ENCODE assay signal across 16 cellular contexts in the genomic region with DNA sequence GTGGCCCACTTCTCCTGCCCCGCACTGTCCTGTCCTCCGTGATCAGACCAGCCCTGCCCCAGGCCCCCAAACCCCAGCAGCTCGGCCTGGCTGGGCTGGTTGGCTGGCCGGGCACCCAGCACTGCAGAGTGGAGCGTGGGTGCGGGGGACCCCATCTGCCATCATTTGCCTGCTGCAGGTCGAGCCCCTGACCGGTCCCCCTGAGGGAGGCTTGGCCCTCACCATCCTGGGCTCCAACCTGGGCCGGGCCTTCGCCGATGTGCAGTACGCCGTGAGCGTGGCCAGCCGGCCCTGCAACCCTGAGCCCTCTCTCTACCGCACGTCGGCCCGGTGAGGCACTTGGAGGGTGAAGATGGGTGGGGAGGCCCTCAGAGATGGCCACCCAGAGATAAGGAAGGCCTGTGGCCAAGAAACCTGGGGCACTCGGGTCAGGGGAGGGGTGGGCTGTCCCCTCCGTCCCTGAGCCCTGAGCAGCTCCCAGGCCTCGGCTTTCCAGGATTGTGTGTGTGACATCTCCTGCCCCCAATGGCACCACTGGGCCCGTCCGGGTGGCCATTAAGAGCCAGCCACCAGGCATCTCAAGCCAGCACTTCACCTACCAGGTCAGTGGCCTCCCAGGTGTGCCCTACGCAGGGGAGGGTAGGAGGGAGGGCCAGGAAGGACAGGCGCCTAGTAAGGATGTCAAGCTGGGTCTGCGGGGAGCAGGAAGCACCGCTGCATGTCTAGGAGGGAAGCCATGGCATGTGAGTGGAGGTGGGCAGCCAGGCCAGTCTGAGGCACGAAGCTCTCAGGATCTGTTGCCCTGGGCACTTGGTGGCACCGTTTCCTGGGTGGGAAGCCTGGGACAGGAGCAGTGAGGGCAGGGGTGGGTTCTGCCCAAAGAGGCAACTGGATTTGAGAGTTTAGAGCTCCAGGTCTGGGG. TPM values are rescaled to one million over a fixed set of nuclear protein-coding genes. Genes with fewer than 3 reads are reported as not detected.
"Had no signal": no experiment of that assay in that cellular context is flagged by ENCODE, and none has a peak within 500 bp of the region (broad histone marks: within the 10 kb centered on the region; RNA-seq: fewer than 3 reads in every experiment).

No MANE protein-coding gene starts in this region.

- H3K4me1 ChIP-seq: gastrocnemius medialis, prostate gland, testis had no signal

- H3K36me3 Mint-ChIP-seq: naive thymus-derived CD8-positive, alpha-beta T cell had no signal

- DNase-seq: activated CD8-positive, alpha-beta T cell treated with anti-CD3 and anti-CD28 coated beads, Interleukin-2, amount 10 ng/mL, durations not matched to agents 7 days and 5 days; activated naive CD4-positive, alpha-beta T cell treated with anti-CD3 and anti-CD28 coated beads, Interleukin-2, amount 50 U/mL, for 16 hours; activated T-cell treated with anti-CD3 and anti-CD28 coated beads for 4 hours; islet precursor cell; mammary epithelial cell; naive thymus-derived CD8-positive, alpha-beta T cell; occipital lobe; stomach; testis had no signal

- H3K27ac ChIP-seq: gastrocnemius medialis, prostate gland, stomach, testis, upper lobe of left lung had no signal

- H3K9me3 Mint-ChIP-seq: naive thymus-derived CD8-positive, alpha-beta T cell; T-helper 1 cell treated with Interleukin-12 subunit alpha and Interleukin-12 subunit beta and Interleukin-4 antibody, amounts not matched to agents 30 μg/mL and 1 μg/mL, for 36 hours had no signal

- ATAC-seq: activated CD8-positive, alpha-beta T cell treated with anti-CD3 and anti-CD28 coated beads, Interleukin-2, amount 10 ng/mL, durations not matched to agents 7 days and 5 days; gastrocnemius medialis; left lobe of liver; naive thymus-derived CD8-positive, alpha-beta T cell; right cardiac atrium had no signal

- H3K27me3 ChIP-seq: gastrocnemius medialis, stomach, testis, upper lobe of left lung had no signal

- H3K4me3 Mint-ChIP-seq: activated CD8-positive, alpha-beta T cell treated with anti-CD3 and anti-CD28 coated beads, Interleukin-2, amount 10 ng/mL, durations not matched to agents 7 days and 5 days; naive thymus-derived CD8-positive, alpha-beta T cell; T-helper 1 cell treated with Interleukin-12 subunit alpha and Interleukin-12 subunit beta and Interleukin-4 antibody, amounts not matched to agents 30 μg/mL and 1 μg/mL, for 36 hours had no signal

- H3K4me3 ChIP-seq: gastrocnemius medialis, prostate gland, smooth muscle cell, stomach, testis, upper lobe of left lung had no signal

- H3K36me3 ChIP-seq: gastrocnemius medialis, prostate gland, upper lobe of left lung had no signal

- H3K9me3 ChIP-seq: gastrocnemius medialis, prostate gland, stomach, testis, upper lobe of left lung had no signal

- H3K27ac Mint-ChIP-seq: activated CD8-positive, alpha-beta T cell treated with anti-CD3 and anti-CD28 coated beads, Interleukin-2, amount 10 ng/mL, durations not matched to agents 7 days and 5 days; naive thymus-derived CD8-positive, alpha-beta T cell; T-helper 1 cell treated with Interleukin-12 subunit alpha and Interleukin-12 subunit beta and Interleukin-4 antibody, amounts not matched to agents 30 μg/mL and 1 μg/mL, for 36 hours had no signal

- H3K4me2 ChIP-seq: smooth muscle cell had no signal

- H3K27me3 Mint-ChIP-seq: naive thymus-derived CD8-positive, alpha-beta T cell had no signal

RNA-seq across cellular contexts. Expression of a gene that starts 7.9 kb away (rescaled TPM):
- polyA plus RNA-seq: naive thymus-derived CD8-positive, alpha-beta T cell had no signal

RNA-seq across cellular contexts. Expression of a gene that starts 8.9 kb away (rescaled TPM):
- polyA plus RNA-seq: naive thymus-derived CD8-positive, alpha-beta T cell had no signal
